ENCODE assay signal across 2 cellular contexts in genomic region chr6:141851063-141851462, GRCh38.
A peak's percentile ranks its signal among the peaks of the same experiment; 100 is the strongest.
TF ChIP-seq lines count a peak whose summit lies in the region.

No MANE protein-coding gene starts in this region.

TF ChIP-seq in SK-N-SH, 30 proteins besides CTCF, POLR2A, EP300 and RAD21 (continued from another document):
- TF ChIP-seq REST (IDR thresholded peaks at IDR 0.05; ENCODE audit: low read depth, low read length) = peak; percentile 87

TF ChIP-seq in SK-N-SH treated with all-trans-retinoic acid at 6 μM for 48 hours, 23 proteins besides CTCF, POLR2A, EP300 and RAD21 (continued from another document):
- no peak for TF ChIP-seq CREB5 (CRISPR knock-in tag; IDR thresholded peaks at IDR 0.05; ENCODE audit: low read depth)
- no peak for TF ChIP-seq BACH2 (CRISPR knock-in tag; IDR thresholded peaks at IDR 0.05; ENCODE audit: borderline replicate concordance)
- no peak for TF ChIP-seq GLIS3 (CRISPR knock-in tag; IDR thresholded peaks at IDR 0.05)
